Comparison of ENCODE assay signal across 8 cellular contexts in the genomic region with DNA sequence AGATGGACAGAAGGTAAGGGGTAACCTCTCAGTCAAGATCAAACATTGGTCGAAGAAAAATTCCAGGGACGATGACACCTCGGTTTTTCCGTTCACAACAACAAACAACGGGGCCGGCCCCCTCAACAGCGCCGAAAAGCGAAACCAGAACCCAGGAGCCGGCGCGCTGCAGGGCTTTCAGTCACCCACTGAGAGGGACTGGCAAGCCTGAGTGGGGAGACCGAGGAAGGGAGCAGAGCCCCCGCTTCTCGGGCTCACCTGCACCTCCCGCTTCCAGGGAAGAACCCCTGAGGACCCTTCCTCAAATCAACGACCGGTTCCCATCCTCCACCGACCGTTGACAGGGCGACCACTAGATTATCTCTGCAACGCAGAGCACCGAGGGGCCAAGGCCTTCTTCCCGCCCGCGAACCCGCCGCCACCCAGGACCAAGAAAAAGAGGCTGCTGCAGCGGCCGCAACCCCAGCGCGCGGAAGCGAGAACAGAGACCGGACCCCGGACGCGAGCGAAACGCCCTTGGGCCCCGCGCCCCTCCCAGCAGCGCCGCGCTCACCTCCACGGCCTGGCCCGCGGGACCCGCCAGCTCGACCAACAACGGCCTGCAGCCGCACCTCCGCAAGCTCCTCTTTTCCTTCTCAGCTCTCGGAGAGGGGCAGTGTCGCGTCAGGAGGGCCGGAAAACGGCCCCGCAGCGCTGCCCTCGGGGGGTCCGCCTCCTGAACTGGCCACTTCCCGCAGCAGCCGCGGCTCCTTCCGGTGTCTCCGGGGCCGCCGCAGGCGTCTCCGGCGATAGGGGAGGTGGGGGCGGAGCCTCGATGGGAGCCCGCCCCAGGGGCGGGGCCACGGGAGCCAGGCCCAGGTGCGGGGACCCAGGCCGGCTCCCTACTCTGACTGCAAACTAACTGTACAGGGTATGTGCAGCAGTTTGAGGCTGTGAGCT. TPM values are rescaled to one million over a fixed set of nuclear protein-coding genes. Genes with fewer than 3 reads are reported as not detected.
DNase-seq lines count a peak whose midpoint lies in the region; ATAC-seq and TF ChIP-seq lines count a peak whose summit lies in the region.

TSS of gene USP33 (minus strand) at position 763 of the 939 bp plus-strand sequence. CDS start 18,155 bp downstream, outside the sequence.

- ATAC-seq in HG02588 (IDR thresholded peaks at IDR 0.05; ENCODE audit: unreplicated experiment) (peak; percentile 98), upper lobe of left lung (ENCODE audit: low FRiP score in 2 of 2) (peak; percentile 96 to 99)
- ATAC-seq in activated naive CD8-positive, alpha-beta T cell treated with anti-CD3 and anti-CD28 coated beads, Interleukin-2, amount 50 U/mL, for 24 hours, result peak; percentile 92

- peaks cover 21 to 32% (median 26%) of the 10 kb centered on the region in 4 donors for H3K4me1 ChIP-seq in upper lobe of left lung

- peak within 1 kb of the TSS; percentile 91 for H3K4me3 Mint-ChIP-seq in activated naive CD8-positive, alpha-beta T cell treated with anti-CD3 and anti-CD28 coated beads, Interleukin-2, amount 50 U/mL, for 24 hours

- peak in 1 of 4 donors; percentile 13 for TF ChIP-seq EP300 in upper lobe of left lung (IDR thresholded peaks at IDR 0.05)

- TF ChIP-seq POLR2A in upper lobe of left lung (IDR thresholded peaks at IDR 0.05), result peak in 3 of 4 donors; percentile 77 to 89 (median 86)

- no peaks in the 10 kb centered on the region for H3K9me3 ChIP-seq in upper lobe of left lung

- H3K27ac Mint-ChIP-seq in activated naive CD8-positive, alpha-beta T cell treated with anti-CD3 and anti-CD28 coated beads, Interleukin-2, amount 50 U/mL, for 24 hours, result peak within 1 kb of the TSS; percentile 94

- peaks cover 47% of the 10 kb centered on the region for H3K4me1 Mint-ChIP-seq in activated naive CD8-positive, alpha-beta T cell treated with anti-CD3 and anti-CD28 coated beads, Interleukin-2, amount 50 U/mL, for 24 hours

- TF ChIP-seq CTCF in GM12864 (IDR thresholded peaks at IDR 0.05; ENCODE audit: low read depth, low read length, missing control alignments) (no peak), upper lobe of left lung (IDR thresholded peaks at IDR 0.05) (no peak)

- no peaks in the 10 kb centered on the region for H3K9me3 Mint-ChIP-seq in activated naive CD8-positive, alpha-beta T cell treated with anti-CD3 and anti-CD28 coated beads, Interleukin-2, amount 50 U/mL, for 24 hours

- 1% methylated on average over 47 of the region's 79 CpGs for WGBS in upper lobe of left lung, 2 donors

- intact Hi-C loops in cardiac septum (cut with DNase I) (loop anchor here (2.0 kb wide), 1 partner anchor 19 kb away; the partner anchor contains the start of gene MIGA1), posterior cingulate gyrus (cut with DNase I) (loop anchor here (1.0 kb wide), 1 partner anchor 20 kb away; the partner anchor contains the start of gene MIGA1)

- H3K27me3 ChIP-seq in upper lobe of left lung, result no peaks in the 10 kb centered on the region

- no peaks in the 10 kb centered on the region for H3K27me3 Mint-ChIP-seq in activated naive CD8-positive, alpha-beta T cell treated with anti-CD3 and anti-CD28 coated beads, Interleukin-2, amount 50 U/mL, for 24 hours

- H3K27ac ChIP-seq in upper lobe of left lung, result peak within 1 kb of the TSS; percentile 82 to 91 (median 89)

- peak within 1 kb of the TSS; percentile 87 for H3K4me3 ChIP-seq in GM12864 (ENCODE audit: low read depth, low read length)
- H3K4me3 ChIP-seq in upper lobe of left lung, result peak within 1 kb of the TSS; percentile 76 to 96 (median 90)

- H3K36me3 ChIP-seq in upper lobe of left lung, result no peaks in the 10 kb centered on the region

- DNase-seq in GM12864 (ENCODE audit: low read depth) (peak; percentile 49), NCI-H1092 (lab: John Stamatoyannopoulos, UW) (peak; percentile 75), T follicular helper cell (ENCODE audit: low read depth) (peak; percentile 85), cardiac septum (ENCODE audit: low spot score) (peak; percentile 96), posterior cingulate gyrus (peak; percentile 76 to 98 (median 89)), upper lobe of left lung (peak; percentile 95 to 98)
- DNase-seq in activated naive CD8-positive, alpha-beta T cell treated with anti-CD3 and anti-CD28 coated beads, Interleukin-2, amount 50 U/mL, for 24 hours, result peak; percentile 95

- no peaks in the 10 kb centered on the region for H3K36me3 Mint-ChIP-seq in activated naive CD8-positive, alpha-beta T cell treated with anti-CD3 and anti-CD28 coated beads, Interleukin-2, amount 50 U/mL, for 24 hours (ENCODE audit: low read depth)

RNA-seq across cellular contexts. Expression of gene USP33, which starts in this region (rescaled TPM):
- total RNA-seq in cardiac septum, result 26.3 TPM
- 100 to 1,000 TPM in 1 of 6 donors, 10 to 100 TPM in 5; 46.3 to 107 (median 58.7) TPM for total RNA-seq in upper lobe of left lung

Comparison
In these comparisons a context has a peak if more than half of its experiments do, and no peak if none do; other contexts are left out.
1. Peak in every context shown above with its lines: DNase-seq, ATAC-seq, H3K4me3 ChIP-seq and H3K27ac ChIP-seq.